In the genomic region with DNA sequence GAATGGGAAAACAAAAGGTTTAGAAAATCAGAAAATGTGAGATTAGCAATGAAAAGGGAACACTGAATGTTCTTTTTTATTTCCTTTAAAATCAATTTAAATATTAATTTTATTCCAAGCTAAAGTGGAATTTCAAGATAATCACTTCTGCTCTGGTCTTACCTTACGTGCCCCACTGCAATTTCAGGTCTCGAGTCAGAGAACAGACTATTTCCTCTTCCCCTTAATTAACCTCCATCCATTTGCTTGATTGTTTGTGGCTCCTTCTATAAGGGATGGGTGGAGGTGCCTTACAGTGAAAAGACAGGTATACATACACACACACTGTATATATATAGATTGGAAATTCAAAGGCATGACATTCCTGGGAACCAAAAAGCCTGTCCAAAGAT, we compare ENCODE assay signal across 16 cellular contexts.
A peak's percentile ranks its signal among the peaks of the same experiment; 100 is the strongest.
DNase-seq lines count a peak whose midpoint lies in the region; ATAC-seq and TF ChIP-seq lines count a peak whose summit lies in the region.
"Had no signal": no experiment of that assay in that cellular context is flagged by ENCODE, and none has a peak within 500 bp of the region (broad histone marks: within the 10 kb centered on the region; RNA-seq: fewer than 3 reads in every experiment).

No MANE protein-coding gene starts in this region.

- H3K4me1 Mint-ChIP-seq in CD4-positive, alpha-beta T cell (ENCODE audit: low read depth) = peaks cover 63% of the 10 kb centered on the region
- peaks cover 55 to 69% (median 57%) of the 10 kb centered on the region in 3 donors for H3K4me1 Mint-ChIP-seq in T-cell

- POLR2A ChIA-PET in CD4-positive, alpha-beta T cell (lab: Charles Lee) = interaction anchor here (0.9 to 2.0 kb wide), 7 partner anchors 15 to 142 kb away, joined by 3 to 10 read pairs (median 4); a partner anchor contains a TSS
- POLR2A ChIA-PET in T-cell (lab: Charles Lee) = no interaction called here

- DNase-seq in CD4-positive, alpha-beta T cell = no peak
- DNase-seq in T-cell (no peak), mesenchymal stem cell (no peak), NCI-H2196 treated with DMSO at 0.1 percent for 48 hours (lab: John Stamatoyannopoulos, UW; ENCODE audit: unreplicated experiment) (no peak), posterior cingulate gyrus (no peak), upper lobe of left lung (no peak)
- DNase-seq in stimulated activated CD4-positive, alpha-beta T cell treated with anti-CD3 and anti-CD28 coated beads, Interleukin-2, amount 100 ng/mL, for 24 hours = no peak
- DNase-seq: activated gamma-delta T cell, COR-L47, left colon, NCI-H1417 treated with DMSO at 0.1 percent for 48 hours, pancreas, T1000, testis had no signal

- H3K4me3 Mint-ChIP-seq in CD4-positive, alpha-beta T cell = peak overlapping the region; percentile 82
- peak overlapping the region in 1 of 3 donors; percentile 54 for H3K4me3 Mint-ChIP-seq in T-cell
- H3K4me3 Mint-ChIP-seq: dendritic cell treated with granulocyte-macrophage colony-stimulating factor and Interleukin-4, amounts not matched to agents 40 ng/mL and 50 ng/mL, for 4 days had no signal

- CTCF ChIA-PET in CD4-positive, alpha-beta T cell (lab: Charles Lee) = no interaction called here
- CTCF ChIA-PET in T-cell (lab: Charles Lee) = interaction anchor here in 1 of 2 donors (0.6 kb wide), 1 partner anchor 419 kb away, joined by 3 read pairs; no protein-coding TSS in a partner anchor

- H3K36me3 ChIP-seq in mesenchymal stem cell (ENCODE audit: control insufficient read depth in 1 of 2, insufficient read depth in 2 of 2, low read depth in 1 of 2, low read length in 2 of 2) (peaks cover 0 to 5% of the 10 kb centered on the region in 2 experiments), upper lobe of left lung (peaks cover 0 to 6% (median 0%) of the 10 kb centered on the region in 4 donors)
- H3K36me3 ChIP-seq: pancreas had no signal

- no peak overlapping the region for H3K4me2 ChIP-seq in mesenchymal stem cell (ENCODE audit: low read length, poor library complexity, severe bottlenecking)

- H3K9ac ChIP-seq in mesenchymal stem cell (ENCODE audit: low read length) = no peak overlapping the region

- H2AFZ ChIP-seq in mesenchymal stem cell (ENCODE audit: low read depth, low read length) = no peak overlapping the region

- H2BK15ac ChIP-seq in mesenchymal stem cell (ENCODE audit: low read depth, poor library complexity, severe bottlenecking) = no peak overlapping the region

- no peak for TF ChIP-seq EP300 in upper lobe of left lung (IDR thresholded peaks at IDR 0.05)

- H3K4me3 ChIP-seq in mesenchymal stem cell (ENCODE audit: insufficient read depth in 1 of 2, low read depth in 1 of 2, low read length in 2 of 2) = no peak overlapping the region
- H3K4me3 ChIP-seq in upper lobe of left lung = no peak overlapping the region
- H3K4me3 ChIP-seq: pancreas, testis had no signal

- TF ChIP-seq CTCF in CD4-positive, alpha-beta T cell (IDR thresholded peaks at IDR 0.05) = no peak
- TF ChIP-seq CTCF in upper lobe of left lung (IDR thresholded peaks at IDR 0.05) = no peak

- peak overlapping the region; percentile 7 for H4K8ac ChIP-seq in mesenchymal stem cell (ENCODE audit: low read length)

- no peak overlapping the region for H2BK12ac ChIP-seq in mesenchymal stem cell (ENCODE audit: low read length in 2 of 2)

- peaks cover 17% of the 10 kb centered on the region for H3K79me1 ChIP-seq in mesenchymal stem cell (replicated peaks; ENCODE audit: low read length, poor library complexity, severe bottlenecking)

- WGBS in mesenchymal stem cell = 80% methylated on average over 1 of the region's 2 CpGs
- WGBS in upper lobe of left lung, 2 donors = 61 to 62% methylated on average over 2 of the region's 2 CpGs

- peak overlapping the region; percentile 15 for H2BK120ac ChIP-seq in mesenchymal stem cell (ENCODE audit: low read depth, low read length)

- intact Hi-C loops in CD4-positive, alpha-beta T cell (cut with DNase I, micrococcal nuclease) = loop anchor here in 1 of 2 experiments (5.0 to 10.0 kb wide), 3 partner anchors 34 to 211 kb away; no protein-coding TSS in a partner anchor
- intact Hi-C loops in posterior cingulate gyrus (cut with DNase I) = no loop called here

- no peaks in the 10 kb centered on the region for H3K9me3 Mint-ChIP-seq in CD4-positive, alpha-beta T cell
- H3K9me3 Mint-ChIP-seq in T-cell = no peaks in the 10 kb centered on the region
- H3K9me3 Mint-ChIP-seq: dendritic cell treated with granulocyte-macrophage colony-stimulating factor and Interleukin-4, amounts not matched to agents 40 ng/mL and 50 ng/mL, for 4 days had no signal

- H3K14ac ChIP-seq in mesenchymal stem cell (ENCODE audit: low read length in 2 of 2) = no peak overlapping the region

- H3K18ac ChIP-seq in mesenchymal stem cell (ENCODE audit: low read depth in 1 of 2, low read length in 2 of 2) = no peak overlapping the region

- H3K27me3 ChIP-seq in CD4-positive, alpha-beta T cell (ENCODE audit: control insufficient read depth, insufficient read depth, low read length) = no peaks in the 10 kb centered on the region
- no peaks in the 10 kb centered on the region for H3K27me3 ChIP-seq in mesenchymal stem cell (ENCODE audit: control insufficient read depth in 1 of 2, insufficient read depth in 1 of 2, low read length in 2 of 2)
- no peaks in the 10 kb centered on the region for H3K27me3 ChIP-seq in upper lobe of left lung
- H3K27me3 ChIP-seq: pancreas, testis had no signal

- H3K9me3 ChIP-seq in CD4-positive, alpha-beta T cell (ENCODE audit: control insufficient read depth, low read length) = no peaks in the 10 kb centered on the region
- no peaks in the 10 kb centered on the region for H3K9me3 ChIP-seq in mesenchymal stem cell (ENCODE audit: control insufficient read depth, low read length)
- H3K9me3 ChIP-seq in upper lobe of left lung = no peaks in the 10 kb centered on the region
- H3K9me3 ChIP-seq: pancreas, testis had no signal

- ATAC-seq in CD4-positive, alpha-beta T cell (ENCODE audit: poor library complexity) = peak; percentile 42
- ATAC-seq in HG02885 (IDR thresholded peaks at IDR 0.05; ENCODE audit: poor library complexity, unreplicated experiment) = peak; percentile 8
- ATAC-seq in T-cell (replicated peaks in 1 of 4) = peak; percentile 25 to 50 (median 46)
- no peak for ATAC-seq in upper lobe of left lung (ENCODE audit: low FRiP score in 2 of 2)
- ATAC-seq: pancreas had no signal

- H3K4me1 ChIP-seq in mesenchymal stem cell (ENCODE audit: control insufficient read depth, insufficient read depth, low read depth, low read length) (peaks cover 17% of the 10 kb centered on the region), upper lobe of left lung (peaks cover 0 to 10% (median 4%) of the 10 kb centered on the region in 4 donors)
- H3K4me1 ChIP-seq: testis had no signal

- H2BK5ac ChIP-seq in mesenchymal stem cell (ENCODE audit: low read depth, low read length, poor library complexity, severe bottlenecking) = peak overlapping the region; percentile 88

- no peak overlapping the region for H3K4ac ChIP-seq in mesenchymal stem cell (ENCODE audit: low read depth in 1 of 2, low read length in 2 of 2)

- peaks cover 4% of the 10 kb centered on the region for H3K27me3 Mint-ChIP-seq in CD4-positive, alpha-beta T cell
- no peaks in the 10 kb centered on the region for H3K27me3 Mint-ChIP-seq in T-cell
- H3K27me3 Mint-ChIP-seq: dendritic cell treated with granulocyte-macrophage colony-stimulating factor and Interleukin-4, amounts not matched to agents 40 ng/mL and 50 ng/mL, for 4 days had no signal

- H2AK5ac ChIP-seq in mesenchymal stem cell (ENCODE audit: low read length, severe bottlenecking) = peak overlapping the region; percentile 90

- H4K91ac ChIP-seq in mesenchymal stem cell (ENCODE audit: low read length) = no peak overlapping the region

- H3K36me3 Mint-ChIP-seq in CD4-positive, alpha-beta T cell (ENCODE audit: low read depth) = no peaks in the 10 kb centered on the region
- H3K36me3 Mint-ChIP-seq in T-cell = peaks cover 17% of the 10 kb centered on the region

- H3K27ac Mint-ChIP-seq in CD4-positive, alpha-beta T cell = peak overlapping the region; percentile 68
- H3K27ac Mint-ChIP-seq in T-cell = peak overlapping the region; percentile 38 to 53
- H3K27ac Mint-ChIP-seq: dendritic cell treated with granulocyte-macrophage colony-stimulating factor and Interleukin-4, amounts not matched to agents 40 ng/mL and 50 ng/mL, for 4 days had no signal

- no peak for TF ChIP-seq POLR2A in upper lobe of left lung (IDR thresholded peaks at IDR 0.05)

- H3K23ac ChIP-seq in mesenchymal stem cell (ENCODE audit: low read length in 2 of 2) = no peak overlapping the region

- H3K27ac ChIP-seq in CD4-positive, alpha-beta T cell (ENCODE audit: low read depth, low read length) = no peak overlapping the region
- H3K27ac ChIP-seq in mesenchymal stem cell (ENCODE audit: low read length, poor library complexity, severe bottlenecking) = peak overlapping the region; percentile 98
- H3K27ac ChIP-seq in upper lobe of left lung = no peak overlapping the region
- H3K27ac ChIP-seq: pancreas, testis had no signal

Comparison
In these comparisons a context has a peak if more than half of its experiments do, and no peak if none do; other contexts are left out.
1. ATAC-seq: peak in CD4-positive, alpha-beta T cell (single experiment), HG02885 (single experiment) and T-cell (4 of 4); none in upper lobe of left lung (0 of 2).